In genomic region chr21:33402011-33402979, GRCh38 we compare ENCODE assay signal across 8 cellular contexts. TPM values are rescaled to one million over a fixed set of nuclear protein-coding genes. Genes with fewer than 3 reads are reported as not detected.
DNase-seq lines count a peak whose midpoint lies in the region; ATAC-seq and TF ChIP-seq lines count a peak whose summit lies in the region.

No MANE protein-coding gene starts in this region.

- H3K27me3 ChIP-seq in Caco-2 (replicated peaks; ENCODE audit: control insufficient read depth, insufficient read depth, low read length) = no peaks in the 10 kb centered on the region
- H3K27me3 ChIP-seq in HUES48 (ENCODE audit: control insufficient read depth, insufficient read depth, low read length) = no peaks in the 10 kb centered on the region

- H3K9me3 Mint-ChIP-seq in Caco-2 (ENCODE audit: unreplicated experiment) (no peaks in the 10 kb centered on the region), nephron (no peaks in the 10 kb centered on the region)
- H3K9me3 Mint-ChIP-seq in activated T-helper 1 cell treated with anti-CD3 and anti-CD28 coated beads, Interleukin-12 subunit alpha, Interleukin-12 subunit beta, Interleukin-2, Interleukin-4 antibody, amounts not matched to agents 30 ng/mL and 10 ng/mL and 1 ng/mL, durations not matched to agents 14 hours and 24 hours and 36 hours = no peaks in the 10 kb centered on the region

- no peaks in the 10 kb centered on the region for H3K27me3 Mint-ChIP-seq in Caco-2 (ENCODE audit: insufficient read depth, unreplicated experiment)
- H3K27me3 Mint-ChIP-seq in activated T-helper 1 cell treated with anti-CD3 and anti-CD28 coated beads, Interleukin-12 subunit alpha, Interleukin-12 subunit beta, Interleukin-2, Interleukin-4 antibody, amounts not matched to agents 30 ng/mL and 10 ng/mL and 1 ng/mL, durations not matched to agents 14 hours and 24 hours and 36 hours (ENCODE audit: insufficient read depth) = peaks cover 73% of the 10 kb centered on the region
- peaks cover 9% of the 10 kb centered on the region for H3K27me3 Mint-ChIP-seq in nephron (ENCODE audit: low read depth)

- peak overlapping the region; percentile 73 for H3K4me3 Mint-ChIP-seq in Caco-2 (ENCODE audit: unreplicated experiment)
- peak overlapping the region; percentile 70 for H3K4me3 Mint-ChIP-seq in activated T-helper 1 cell treated with anti-CD3 and anti-CD28 coated beads, Interleukin-12 subunit alpha, Interleukin-12 subunit beta, Interleukin-2, Interleukin-4 antibody, amounts not matched to agents 30 ng/mL and 10 ng/mL and 1 ng/mL, durations not matched to agents 14 hours and 24 hours and 36 hours
- peak overlapping the region; percentile 87 to 90 (median 90) for H3K4me3 Mint-ChIP-seq in nephron

- no peak for ATAC-seq in HG02623 (IDR thresholded peaks at IDR 0.05; ENCODE audit: unreplicated experiment)

- TF ChIP-seq CTCF in Caco-2 (IDR thresholded peaks at IDR 0.05; ENCODE audit: insufficient read depth in 1 of 2, low read depth in 1 of 2, low read length in 1 of 2, severe bottlenecking in 1 of 2, unreplicated experiment in 1 of 2) = no peak
- TF ChIP-seq CTCF in nephron (IDR thresholded peaks at IDR 0.05; ENCODE audit: unreplicated experiment in 3 of 3) = no peak

- H3K27ac ChIP-seq in HUES48 (ENCODE audit: low read depth, low read length) = peak overlapping the region; percentile 58

- CTCF ChIA-PET in Caco-2 (lab: Charles Lee) = interaction anchor here (0.7 to 1.1 kb wide), 3 partner anchors 15 to 205 kb away, joined by 3 to 4 read pairs (median 3); no protein-coding TSS in a partner anchor

- H3K36me3 ChIP-seq in Caco-2 (ENCODE audit: control insufficient read depth, insufficient read depth, low read length) (no peaks in the 10 kb centered on the region), HUES48 (ENCODE audit: control insufficient read depth, insufficient read depth, low read length) (0 out of 2 replicates have a peak, but pooled peaks cover 2% of the 10 kb centered on the region)

- peaks cover 15% of the 10 kb centered on the region for H3K36me3 Mint-ChIP-seq in Caco-2 (ENCODE audit: insufficient read depth, unreplicated experiment)
- peaks cover 7% of the 10 kb centered on the region for H3K36me3 Mint-ChIP-seq in activated T-helper 1 cell treated with anti-CD3 and anti-CD28 coated beads, Interleukin-12 subunit alpha, Interleukin-12 subunit beta, Interleukin-2, Interleukin-4 antibody, amounts not matched to agents 30 ng/mL and 10 ng/mL and 1 ng/mL, durations not matched to agents 14 hours and 24 hours and 36 hours (ENCODE audit: low read depth)
- H3K36me3 Mint-ChIP-seq in nephron (ENCODE audit: low read depth) = peaks cover 6% of the 10 kb centered on the region

- H3K9ac ChIP-seq in HUES48 (ENCODE audit: low read depth, low read length) = no peak overlapping the region

- no peaks in the 10 kb centered on the region for H3K9me3 ChIP-seq in Caco-2
- no peaks in the 10 kb centered on the region for H3K9me3 ChIP-seq in HUES48 (ENCODE audit: control insufficient read depth, insufficient read depth, low read length)

- H3K4me1 Mint-ChIP-seq in Caco-2 (ENCODE audit: low read depth, unreplicated experiment) = peaks cover 17% of the 10 kb centered on the region
- peaks cover 34% of the 10 kb centered on the region for H3K4me1 Mint-ChIP-seq in activated T-helper 1 cell treated with anti-CD3 and anti-CD28 coated beads, Interleukin-12 subunit alpha, Interleukin-12 subunit beta, Interleukin-2, Interleukin-4 antibody, amounts not matched to agents 30 ng/mL and 10 ng/mL and 1 ng/mL, durations not matched to agents 14 hours and 24 hours and 36 hours (ENCODE audit: low read depth)
- H3K4me1 Mint-ChIP-seq in nephron = peaks cover 17% of the 10 kb centered on the region

- no peak overlapping the region for H3K27ac Mint-ChIP-seq in Caco-2 (ENCODE audit: unreplicated experiment)
- H3K27ac Mint-ChIP-seq in activated T-helper 1 cell treated with anti-CD3 and anti-CD28 coated beads, Interleukin-12 subunit alpha, Interleukin-12 subunit beta, Interleukin-2, Interleukin-4 antibody, amounts not matched to agents 30 ng/mL and 10 ng/mL and 1 ng/mL, durations not matched to agents 14 hours and 24 hours and 36 hours = peak overlapping the region; percentile 67
- peak overlapping the region; percentile 94 to 97 (median 97) for H3K27ac Mint-ChIP-seq in nephron

- POLR2A ChIA-PET in Caco-2 (lab: Charles Lee) = interaction anchor here (0.8 kb wide), 1 partner anchor 78 kb away, joined by 3 read pairs; the partner anchor contains the start of gene IFNAR1

- BruUV-seq in Caco-2 (replicated peaks; lab: Mats Ljungman, UMichigan) = no TSS peak

- intact Hi-C loops in Caco-2 (cut with micrococcal nuclease; ENCODE audit: unreplicated experiment) = no loop called here
- intact Hi-C loops in activated T-helper 1 cell treated with anti-CD3 and anti-CD28 coated beads, Interleukin-12 subunit alpha, Interleukin-12 subunit beta, Interleukin-2, Interleukin-4 antibody, amounts not matched to agents 30 ng/mL and 10 ng/mL and 1 ng/mL, durations not matched to agents 14 hours and 24 hours and 36 hours (cut with micrococcal nuclease) = loop anchor here (2.0 kb wide), 1 partner anchor 77 kb away; the partner anchor contains the start of gene IFNAR1

- peak overlapping the region; percentile 89 for H3K4me3 ChIP-seq in Caco-2 (ENCODE audit: low read depth, low read length)
- peak overlapping the region; percentile 81; the same call in 1 of the 2 replicates for H3K4me3 ChIP-seq in HUES48 (ENCODE audit: low read depth, low read length)

- peaks cover 26% of the 10 kb centered on the region for H3K4me1 ChIP-seq in Caco-2
- H3K4me1 ChIP-seq in HUES48 (ENCODE audit: control insufficient read depth, insufficient read depth, low read length) = peaks cover 5% of the 10 kb centered on the region; the same call in 1 of the 2 replicates

- DNase-seq in Caco-2 (peak in 1 of 2 experiments; percentile 28), germinal center (ENCODE audit: low spot score) (peak; percentile 72), NCI-H1417 (lab: John Stamatoyannopoulos, UW) (no peak)
- DNase-seq in activated T-helper 1 cell treated with anti-CD3 and anti-CD28 coated beads, Interleukin-12 subunit alpha, Interleukin-12 subunit beta, Interleukin-2, Interleukin-4 antibody, amounts not matched to agents 30 ng/mL and 10 ng/mL and 1 ng/mL, durations not matched to agents 14 hours and 24 hours and 36 hours (ENCODE audit: low spot score) = no peak
- no peak for DNase-seq in stimulated activated CD4-positive, alpha-beta T cell treated with anti-CD3 and anti-CD28 coated beads, Interleukin-4, amount 100 ng/mL, for 24 hours

RNA-seq across cellular contexts. Expression of gene IFNGR2, which starts 0.9 kb away (rescaled TPM):
- total RNA-seq in Caco-2 (2022) = 47.0 and 56.9 TPM in 2 replicates
- total RNA-seq in activated T-helper 1 cell treated with anti-CD3 and anti-CD28 coated beads, Interleukin-12 subunit alpha, Interleukin-12 subunit beta, Interleukin-2, Interleukin-4 antibody, amounts not matched to agents 30 ng/mL and 10 ng/mL and 1 ng/mL, durations not matched to agents 14 hours and 24 hours and 36 hours = 3.4 and 3.7 TPM in 2 replicates

Comparison
In these comparisons a context has a peak if more than half of its experiments do, and no peak if none do; other contexts are left out.
1. RNA of gene IFNGR2, which starts 0.9 kb away (total RNA-seq): 47.0 to 56.9 TPM in Caco-2; 3.4 to 3.7 TPM in activated T-helper 1 cell treated with anti-CD3 and anti-CD28 coated beads, Interleukin-12 subunit alpha, Interleukin-12 subunit beta, Interleukin-2, Interleukin-4 antibody, amounts not matched to agents 30 ng/mL and 10 ng/mL and 1 ng/mL, durations not matched to agents 14 hours and 24 hours and 36 hours; every median in the first group is over 10 times any median in the second.
2. Peak in every context shown above with its lines, with median percentiles within 50 percentile points of each other: H3K4me3 Mint-ChIP-seq.